In the genomic region with DNA sequence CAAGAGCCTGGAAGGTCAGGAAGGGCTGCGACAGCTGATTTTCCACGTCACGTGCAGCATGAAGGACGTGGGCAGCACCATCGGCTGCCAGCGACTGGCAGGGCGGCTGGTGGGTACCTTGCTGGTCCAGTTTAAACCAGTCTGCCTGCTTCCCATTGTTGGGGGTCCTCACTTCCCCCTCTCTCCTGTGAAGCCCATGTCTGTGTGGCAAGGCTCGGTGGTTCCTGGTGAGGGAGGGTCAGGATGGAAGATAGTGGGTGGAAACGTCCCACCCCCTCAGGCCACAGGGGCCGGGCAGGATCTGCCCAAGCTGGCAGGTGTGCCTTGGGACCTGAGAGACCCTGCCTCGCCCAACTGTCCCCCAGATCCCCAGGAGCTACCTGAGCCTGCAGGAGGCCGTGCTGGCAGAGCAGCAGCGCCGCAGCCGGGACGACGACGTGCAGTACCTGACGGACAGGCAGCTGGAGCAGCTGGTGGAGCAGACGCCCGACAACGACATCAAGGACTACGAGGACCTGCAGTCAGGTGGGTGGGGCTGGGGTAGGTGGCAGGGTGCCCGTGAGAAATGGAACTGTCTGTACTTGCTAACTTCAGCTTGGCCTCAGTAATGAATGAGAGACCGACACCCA, we compare ENCODE assay signal across 1 cellular context.
TF ChIP-seq lines count a peak whose summit lies in the region.

No MANE protein-coding gene starts in this region.

TF ChIP-seq in H1, 55 proteins besides CTCF, POLR2A, EP300 and RAD21 (continued from another document):
- TF ChIP-seq, protein P1, sequence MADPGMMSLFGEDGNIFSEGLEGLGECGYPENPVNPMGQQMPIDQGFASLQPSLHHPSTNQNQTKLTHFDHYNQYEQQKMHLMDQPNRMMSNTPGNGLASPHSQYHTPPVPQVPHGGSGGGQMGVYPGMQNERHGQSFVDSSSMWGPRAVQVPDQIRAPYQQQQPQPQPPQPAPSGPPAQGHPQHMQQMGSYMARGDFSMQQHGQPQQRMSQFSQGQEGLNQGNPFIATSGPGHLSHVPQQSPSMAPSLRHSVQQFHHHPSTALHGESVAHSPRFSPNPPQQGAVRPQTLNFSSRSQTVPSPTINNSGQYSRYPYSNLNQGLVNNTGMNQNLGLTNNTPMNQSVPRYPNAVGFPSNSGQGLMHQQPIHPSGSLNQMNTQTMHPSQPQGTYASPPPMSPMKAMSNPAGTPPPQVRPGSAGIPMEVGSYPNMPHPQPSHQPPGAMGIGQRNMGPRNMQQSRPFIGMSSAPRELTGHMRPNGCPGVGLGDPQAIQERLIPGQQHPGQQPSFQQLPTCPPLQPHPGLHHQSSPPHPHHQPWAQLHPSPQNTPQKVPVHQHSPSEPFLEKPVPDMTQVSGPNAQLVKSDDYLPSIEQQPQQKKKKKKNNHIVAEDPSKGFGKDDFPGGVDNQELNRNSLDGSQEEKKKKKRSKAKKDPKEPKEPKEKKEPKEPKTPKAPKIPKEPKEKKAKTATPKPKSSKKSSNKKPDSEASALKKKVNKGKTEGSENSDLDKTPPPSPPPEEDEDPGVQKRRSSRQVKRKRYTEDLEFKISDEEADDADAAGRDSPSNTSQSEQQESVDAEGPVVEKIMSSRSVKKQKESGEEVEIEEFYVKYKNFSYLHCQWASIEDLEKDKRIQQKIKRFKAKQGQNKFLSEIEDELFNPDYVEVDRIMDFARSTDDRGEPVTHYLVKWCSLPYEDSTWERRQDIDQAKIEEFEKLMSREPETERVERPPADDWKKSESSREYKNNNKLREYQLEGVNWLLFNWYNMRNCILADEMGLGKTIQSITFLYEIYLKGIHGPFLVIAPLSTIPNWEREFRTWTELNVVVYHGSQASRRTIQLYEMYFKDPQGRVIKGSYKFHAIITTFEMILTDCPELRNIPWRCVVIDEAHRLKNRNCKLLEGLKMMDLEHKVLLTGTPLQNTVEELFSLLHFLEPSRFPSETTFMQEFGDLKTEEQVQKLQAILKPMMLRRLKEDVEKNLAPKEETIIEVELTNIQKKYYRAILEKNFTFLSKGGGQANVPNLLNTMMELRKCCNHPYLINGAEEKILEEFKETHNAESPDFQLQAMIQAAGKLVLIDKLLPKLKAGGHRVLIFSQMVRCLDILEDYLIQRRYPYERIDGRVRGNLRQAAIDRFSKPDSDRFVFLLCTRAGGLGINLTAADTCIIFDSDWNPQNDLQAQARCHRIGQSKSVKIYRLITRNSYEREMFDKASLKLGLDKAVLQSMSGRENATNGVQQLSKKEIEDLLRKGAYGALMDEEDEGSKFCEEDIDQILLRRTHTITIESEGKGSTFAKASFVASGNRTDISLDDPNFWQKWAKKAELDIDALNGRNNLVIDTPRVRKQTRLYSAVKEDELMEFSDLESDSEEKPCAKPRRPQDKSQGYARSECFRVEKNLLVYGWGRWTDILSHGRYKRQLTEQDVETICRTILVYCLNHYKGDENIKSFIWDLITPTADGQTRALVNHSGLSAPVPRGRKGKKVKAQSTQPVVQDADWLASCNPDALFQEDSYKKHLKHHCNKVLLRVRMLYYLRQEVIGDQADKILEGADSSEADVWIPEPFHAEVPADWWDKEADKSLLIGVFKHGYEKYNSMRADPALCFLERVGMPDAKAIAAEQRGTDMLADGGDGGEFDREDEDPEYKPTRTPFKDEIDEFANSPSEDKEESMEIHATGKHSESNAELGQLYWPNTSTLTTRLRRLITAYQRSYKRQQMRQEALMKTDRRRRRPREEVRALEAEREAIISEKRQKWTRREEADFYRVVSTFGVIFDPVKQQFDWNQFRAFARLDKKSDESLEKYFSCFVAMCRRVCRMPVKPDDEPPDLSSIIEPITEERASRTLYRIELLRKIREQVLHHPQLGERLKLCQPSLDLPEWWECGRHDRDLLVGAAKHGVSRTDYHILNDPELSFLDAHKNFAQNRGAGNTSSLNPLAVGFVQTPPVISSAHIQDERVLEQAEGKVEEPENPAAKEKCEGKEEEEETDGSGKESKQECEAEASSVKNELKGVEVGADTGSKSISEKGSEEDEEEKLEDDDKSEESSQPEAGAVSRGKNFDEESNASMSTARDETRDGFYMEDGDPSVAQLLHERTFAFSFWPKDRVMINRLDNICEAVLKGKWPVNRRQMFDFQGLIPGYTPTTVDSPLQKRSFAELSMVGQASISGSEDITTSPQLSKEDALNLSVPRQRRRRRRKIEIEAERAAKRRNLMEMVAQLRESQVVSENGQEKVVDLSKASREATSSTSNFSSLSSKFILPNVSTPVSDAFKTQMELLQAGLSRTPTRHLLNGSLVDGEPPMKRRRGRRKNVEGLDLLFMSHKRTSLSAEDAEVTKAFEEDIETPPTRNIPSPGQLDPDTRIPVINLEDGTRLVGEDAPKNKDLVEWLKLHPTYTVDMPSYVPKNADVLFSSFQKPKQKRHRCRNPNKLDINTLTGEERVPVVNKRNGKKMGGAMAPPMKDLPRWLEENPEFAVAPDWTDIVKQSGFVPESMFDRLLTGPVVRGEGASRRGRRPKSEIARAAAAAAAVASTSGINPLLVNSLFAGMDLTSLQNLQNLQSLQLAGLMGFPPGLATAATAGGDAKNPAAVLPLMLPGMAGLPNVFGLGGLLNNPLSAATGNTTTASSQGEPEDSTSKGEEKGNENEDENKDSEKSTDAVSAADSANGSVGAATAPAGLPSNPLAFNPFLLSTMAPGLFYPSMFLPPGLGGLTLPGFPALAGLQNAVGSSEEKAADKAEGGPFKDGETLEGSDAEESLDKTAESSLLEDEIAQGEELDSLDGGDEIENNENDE (IDR thresholded peaks at IDR 0.05; ENCODE audit: insufficient replicate concordance, low read length), result no peak
- TF ChIP-seq KDM4A (IDR thresholded peaks at IDR 0.05; ENCODE audit: low read depth, low read length, severe bottlenecking), result no peak
- TF ChIP-seq GTF2F1 (IDR thresholded peaks at IDR 0.05; ENCODE audit: borderline replicate concordance, low read depth, low read length), result no peak
- no peak for TF ChIP-seq SP4 (IDR thresholded peaks at IDR 0.05; ENCODE audit: low read length)
- no peak for TF ChIP-seq BCL11A (IDR thresholded peaks at IDR 0.05; ENCODE audit: low read depth in 2 of 2, low read length in 2 of 2)
- no peak for TF ChIP-seq TAF1 (IDR thresholded peaks at IDR 0.05; ENCODE audit: low read depth, low read length)
- TF ChIP-seq HDAC6 (IDR thresholded peaks at IDR 0.05; ENCODE audit: low read depth, low read length), result no peak
- TF ChIP-seq KDM5A (IDR thresholded peaks at IDR 0.05; ENCODE audit: low read length), result no peak
TF ChIP-seq in H1: peak in this region for 0.
